ENCODE assay signal across 36 cellular contexts in the genomic region with DNA sequence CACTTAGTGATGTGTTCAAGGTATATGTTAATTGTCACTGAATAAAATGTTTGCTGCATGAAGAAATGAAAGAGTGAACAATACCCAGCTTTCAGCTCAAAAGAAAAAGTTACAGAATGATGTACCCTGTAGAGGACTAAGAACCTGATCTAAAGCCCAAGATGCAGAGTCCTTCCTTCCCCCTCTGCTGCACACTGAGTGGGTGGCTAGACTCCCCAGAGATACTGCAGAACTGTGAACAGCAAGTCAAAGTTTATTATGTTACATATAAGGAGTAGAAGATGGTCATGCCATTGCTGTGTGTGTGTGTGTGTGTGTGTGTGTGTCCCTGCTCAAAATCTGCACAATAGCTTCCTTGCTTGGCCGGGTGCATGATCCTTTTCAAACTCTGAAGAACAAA.
"Had no signal": no experiment of that assay in that cellular context is flagged by ENCODE, and none has a peak within 500 bp of the region (broad histone marks: within the 10 kb centered on the region; RNA-seq: fewer than 3 reads in every experiment).

No MANE protein-coding gene starts in this region.

- H3K36me3 ChIP-seq: MG63 had no signal

- H3K27me3 ChIP-seq: MG63 had no signal

- H3K4me3 ChIP-seq: MG63 had no signal

- H3K9me3 ChIP-seq: MG63 had no signal

- DNase-seq: Karpas-422, Kasumi-1, MG63, MM.1S, MV-4-11, NCI-H1048, NCI-H1092, NCI-H1092 treated with DMSO at 0.1 percent for 48 hours, NCI-H1105, NCI-H1105 treated with DMSO at 0.1 percent for 48 hours, NCI-H1417, NCI-H1417 treated with DMSO at 0.1 percent for 48 hours, NCI-H1436, NCI-H1436 treated with DMSO at 0.1 percent for 48 hours, NCI-H146, NCI-H1694, NCI-H1694 treated with DMSO at 0.1 percent for 48 hours, NCI-H187, NCI-H187 treated with DMSO at 0.1 percent for 48 hours, NCI-H1930, NCI-H2029, NCI-H2029 treated with DMSO at 0.1 percent for 48 hours, NCI-H2081, NCI-H2081 treated with DMSO at 0.1 percent for 48 hours, NCI-H2107, NCI-H2171, NCI-H2171 treated with DMSO at 0.1 percent for 48 hours, NCI-H2227 treated with DMSO at 0.1 percent for 48 hours, NCI-H226, NCI-H345, NCI-H446, NCI-H446 treated with DMSO at 0.1 percent for 48 hours, NCI-H510A, NCI-H510A treated with DMSO at 0.1 percent for 48 hours, NCI-H524, NCI-H524 treated with DMSO at 0.1 percent for 48 hours had no signal
